ENCODE assay signal across 17 cellular contexts in genomic region chr7:148116195-148116594, GRCh38.
"Had no signal": no experiment of that assay in that cellular context is flagged by ENCODE, and none has a peak within 500 bp of the region (broad histone marks: within the 10 kb centered on the region; RNA-seq: fewer than 3 reads in every experiment).

No MANE protein-coding gene starts in this region.

- H3K27me3 ChIP-seq: breast epithelium, esophagus muscularis mucosa, neural progenitor cell, pancreas, testis had no signal

- DNase-seq: activated CD4-positive, alpha-beta T cell treated with anti-CD3 and anti-CD28 coated beads for 36 hours; activated CD8-positive, alpha-beta memory T cell treated with anti-CD3 and anti-CD28 coated beads, Interleukin-2, amount 50 U/mL, for 4 hours; activated CD8-positive, alpha-beta T cell treated with anti-CD3 and anti-CD28 coated beads for 36 hours; activated gamma-delta T cell treated with Interleukin-2 at 50 U/mL for 16 hours; activated T-cell treated with anti-CD3 and anti-CD28 coated beads, Interleukin-2, amount 50 U/mL, for 72 hours; aorta; glutamatergic neuron; lower lobe of right lung; midbrain; pancreas; stimulated activated CD4-positive, alpha-beta T cell treated with anti-CD3 and anti-CD28 coated beads, Interleukin-4, amount 100 ng/mL, for 24 hours; testis; WERI-Rb-1 had no signal

- H3K27ac Mint-ChIP-seq: activated CD4-positive, alpha-beta T cell treated with anti-CD3 and anti-CD28 coated beads for 36 hours; activated CD8-positive, alpha-beta T cell treated with anti-CD3 and anti-CD28 coated beads for 36 hours; activated T-cell treated with anti-CD3 and anti-CD28 coated beads, Interleukin-2, amount 50 U/mL, for 72 hours; stimulated activated naive CD8-positive, alpha-beta T cell treated with anti-CD3 and anti-CD28 coated beads, Interleukin-15, Interleukin-2, amounts not matched to agents 100 ng/mL and 50 ng/mL, for 24 hours had no signal

- H3K9me3 ChIP-seq: breast epithelium, esophagus muscularis mucosa, lower lobe of right lung, pancreas, testis had no signal

- H3K9me3 Mint-ChIP-seq: activated CD8-positive, alpha-beta T cell treated with anti-CD3 and anti-CD28 coated beads for 36 hours; activated T-cell treated with anti-CD3 and anti-CD28 coated beads, Interleukin-2, amount 50 U/mL, for 72 hours; stimulated activated naive CD8-positive, alpha-beta T cell treated with anti-CD3 and anti-CD28 coated beads, Interleukin-15, Interleukin-2, amounts not matched to agents 100 ng/mL and 50 ng/mL, for 24 hours had no signal

- H3K4me3 Mint-ChIP-seq: activated CD4-positive, alpha-beta T cell treated with anti-CD3 and anti-CD28 coated beads for 36 hours; activated CD8-positive, alpha-beta T cell treated with anti-CD3 and anti-CD28 coated beads for 36 hours; activated T-cell treated with anti-CD3 and anti-CD28 coated beads, Interleukin-2, amount 50 U/mL, for 72 hours; neural progenitor cell; stimulated activated naive CD8-positive, alpha-beta T cell treated with anti-CD3 and anti-CD28 coated beads, Interleukin-15, Interleukin-2, amounts not matched to agents 100 ng/mL and 50 ng/mL, for 24 hours had no signal

- H3K4me2 ChIP-seq: neural progenitor cell had no signal

- H3K9ac ChIP-seq: neural progenitor cell had no signal

- H3K4me1 Mint-ChIP-seq: activated CD4-positive, alpha-beta T cell treated with anti-CD3 and anti-CD28 coated beads for 36 hours had no signal

- ATAC-seq: activated CD4-positive, alpha-beta T cell treated with anti-CD3 and anti-CD28 coated beads for 36 hours; activated CD8-positive, alpha-beta T cell treated with anti-CD3 and anti-CD28 coated beads for 36 hours; activated T-cell treated with anti-CD3 and anti-CD28 coated beads, Interleukin-2, amount 50 U/mL, for 72 hours; lower lobe of right lung; pancreas had no signal

- H3K27ac ChIP-seq: breast epithelium, esophagus muscularis mucosa, lower lobe of right lung, neural progenitor cell, pancreas, testis, WERI-Rb-1 had no signal

- H3K4me1 ChIP-seq: breast epithelium, esophagus muscularis mucosa, lower lobe of right lung, pancreas, testis had no signal

- H3K4me3 ChIP-seq: breast epithelium, esophagus muscularis mucosa, lower lobe of right lung, neural progenitor cell, pancreas, testis had no signal

- H3K27me3 Mint-ChIP-seq: activated CD4-positive, alpha-beta T cell treated with anti-CD3 and anti-CD28 coated beads for 36 hours; stimulated activated naive CD8-positive, alpha-beta T cell treated with anti-CD3 and anti-CD28 coated beads, Interleukin-15, Interleukin-2, amounts not matched to agents 100 ng/mL and 50 ng/mL, for 24 hours had no signal

- H3K36me3 ChIP-seq: breast epithelium, esophagus muscularis mucosa, lower lobe of right lung, neural progenitor cell, pancreas, WERI-Rb-1 had no signal
